8 cellular contexts compared by ENCODE assay signal in the genomic region with DNA sequence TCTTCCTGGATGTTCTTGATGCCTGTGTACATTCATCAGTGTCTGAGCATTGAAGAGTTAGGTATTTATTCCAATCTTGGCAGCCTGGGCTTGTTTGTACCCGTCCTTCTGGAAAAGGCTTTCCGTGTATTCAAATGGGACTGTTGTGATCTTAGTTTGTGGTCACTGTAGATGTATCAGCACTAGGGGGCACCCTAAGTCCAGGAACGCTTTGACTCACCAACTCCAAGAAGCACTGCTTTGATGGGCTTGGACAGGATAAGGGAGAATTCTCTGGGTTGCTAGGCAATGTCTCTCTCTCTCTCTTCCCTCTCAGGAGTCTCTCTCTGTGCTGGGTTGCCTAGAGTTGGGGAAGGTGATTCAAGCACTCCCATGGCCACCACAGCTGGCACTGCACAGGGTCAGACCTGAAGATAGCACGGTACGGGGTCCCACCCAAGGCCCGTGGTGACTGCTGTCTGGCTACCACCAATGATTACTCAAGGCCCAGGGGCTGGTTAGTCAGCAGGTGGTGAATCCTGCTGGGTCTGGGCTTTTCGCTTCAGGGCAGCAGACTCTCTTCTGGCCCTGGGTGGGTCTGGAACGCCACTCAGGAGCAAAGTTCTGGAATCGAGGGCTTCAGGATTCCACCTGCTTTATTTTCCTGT.
DNase-seq lines count a peak whose midpoint lies in the region; ATAC-seq and TF ChIP-seq lines count a peak whose summit lies in the region.

No MANE protein-coding gene starts in this region.

- no peaks in the 10 kb centered on the region for H3K9me3 ChIP-seq in tibial artery

- in situ Hi-C loops in astrocyte of the cerebellum (cut with HindIII; ENCODE audit: low sequenced_read_pairs), result no loop called here

- no peak overlapping the region for H3K4me3 ChIP-seq in AG10803 (ENCODE audit: low read length)
- H3K4me3 ChIP-seq in GM12865 (ENCODE audit: low read depth, low read length), result no peak overlapping the region
- H3K4me3 ChIP-seq in astrocyte of the cerebellum (ENCODE audit: low read depth, low read length), result no peak overlapping the region
- no peak overlapping the region for H3K4me3 ChIP-seq in tibial artery

- H3K36me3 ChIP-seq in tibial artery, result peaks cover 0 to 21% (median 18%) of the 10 kb centered on the region in 3 donors

- peak overlapping the region; percentile 33 to 53 for H3K27ac ChIP-seq in tibial artery

- no peaks in the 10 kb centered on the region for H3K27me3 ChIP-seq in tibial artery

- DNase-seq in AG10803 (ENCODE audit: low read depth) (peak; percentile 85), GM12865 (ENCODE audit: low read depth) (peak; percentile 66), NCI-H446 (lab: John Stamatoyannopoulos, UW) (peak; percentile 30 to 79), astrocyte of the cerebellum (ENCODE audit: low read depth) (peak; percentile 74), iPS-NIHi11 (ENCODE audit: low spot score) (peak; percentile 64), tibial artery (no peak), NCI-H774 (lab: John Stamatoyannopoulos, UW) (no peak)

- intact Hi-C loops in tibial artery (cut with DNase I; ENCODE audit: low total_unique reads), result loop anchor here (5.0 kb wide), 1 partner anchor 399 kb away; a partner anchor contains a TSS

- peaks cover 0 to 29% (median 21%) of the 10 kb centered on the region in 4 donors for H3K4me1 ChIP-seq in tibial artery

- ATAC-seq in HG02885 (IDR thresholded peaks at IDR 0.05; ENCODE audit: poor library complexity, unreplicated experiment), result no peak

- TF ChIP-seq CTCF in AG10803 (conservative IDR thresholded peaks at IDR 0.05; ENCODE audit: low read length) (peak; percentile 75), GM12865 (IDR thresholded peaks at IDR 0.05; ENCODE audit: insufficient read depth, low read depth, low read length, missing control alignments) (peak; percentile 45), astrocyte of the cerebellum (IDR thresholded peaks at IDR 0.05; ENCODE audit: low read depth, low read length, missing control alignments) (peak; percentile 75), tibial artery (IDR thresholded peaks at IDR 0.05) (peak; percentile 44)

Comparison
In these comparisons a context has a peak if more than half of its experiments do, and no peak if none do; other contexts are left out.
1. DNase-seq: peak in AG10803 (single experiment), GM12865 (single experiment), NCI-H446 (2 of 2), astrocyte of the cerebellum (single experiment) and iPS-NIHi11 (single experiment); none in tibial artery (0 of 2) and NCI-H774 (single experiment).
2. Peak in every context shown above with its lines, with median percentiles within 50 percentile points of each other: CTCF ChIP-seq.